8 cellular contexts compared by ENCODE assay signal in genomic region chr19:11142528-11143171, GRCh38. TPM values are rescaled to one million over a fixed set of nuclear protein-coding genes. Genes with fewer than 3 reads are reported as not detected.
DNase-seq lines count a peak whose midpoint lies in the region; ATAC-seq, FAIRE-seq and TF ChIP-seq lines count a peak whose summit lies in the region.

No MANE protein-coding gene starts in this region.

- H3K36me3 Mint-ChIP-seq in stimulated activated memory B cell treated with anti-CD40 and anti-IgM and Interleukin-4, amounts not matched to agents 10 μg/mL and 1 μg/mL and 100 μg/mL, for 72 hours: no peaks in the 10 kb centered on the region
- H3K36me3 Mint-ChIP-seq in CD4-positive, alpha-beta memory T cell: no peaks in the 10 kb centered on the region

- H3K4me3 Mint-ChIP-seq in stimulated activated memory B cell treated with anti-CD40 and anti-IgM and Interleukin-4, amounts not matched to agents 10 μg/mL and 1 μg/mL and 100 μg/mL, for 72 hours: no peak overlapping the region
- no peak overlapping the region for H3K4me3 Mint-ChIP-seq in CD4-positive, alpha-beta memory T cell

- peak overlapping the region; percentile 10; the same call in 1 of the 2 replicates for H3K4me3 ChIP-seq in AG09309 (ENCODE audit: control insufficient read depth, low read depth, low read length)
- peak overlapping the region; percentile 14 to 55 (median 28) for H3K4me3 ChIP-seq in breast epithelium
- no peak overlapping the region for H3K4me3 ChIP-seq in CD4-positive, alpha-beta memory T cell (ENCODE audit: low read length in 2 of 2)

- no peak overlapping the region for H3K27ac Mint-ChIP-seq in stimulated activated memory B cell treated with anti-CD40 and anti-IgM and Interleukin-4, amounts not matched to agents 10 μg/mL and 1 μg/mL and 100 μg/mL, for 72 hours
- H3K27ac Mint-ChIP-seq in CD4-positive, alpha-beta memory T cell: no peak overlapping the region

- peaks cover 45% of the 10 kb centered on the region for H3K27me3 Mint-ChIP-seq in stimulated activated memory B cell treated with anti-CD40 and anti-IgM and Interleukin-4, amounts not matched to agents 10 μg/mL and 1 μg/mL and 100 μg/mL, for 72 hours
- H3K27me3 Mint-ChIP-seq in CD4-positive, alpha-beta memory T cell: no peaks in the 10 kb centered on the region

- CTCF ChIA-PET in CD4-positive, alpha-beta memory T cell (lab: Charles Lee; ENCODE audit: partially characterized antibody): no interaction called here

- no peak for FAIRE-seq in GM19239 (lab: Jason Lieb, UNC)

- TF ChIP-seq POLR2A in breast epithelium (IDR thresholded peaks at IDR 0.05): no peak

- peak; percentile 73 for DNase-seq in AG09309 (ENCODE audit: low read depth)
- peak; percentile 81 to 95 for DNase-seq in breast epithelium (ENCODE audit: low spot score in 2 of 2)
- DNase-seq in iris pigment epithelial cell (ENCODE audit: low read depth): peak; percentile 93
- no peak for DNase-seq in CD4-positive, alpha-beta memory T cell
- DNase-seq in GM19239 (ENCODE audit: insufficient read length, low spot score): no peak
- DNase-seq in SIG-M5 treated with dmso at 0.1 percent for 504 hours (lab: John Stamatoyannopoulos, UW; ENCODE audit: unreplicated experiment): no peak

- H3K4me1 Mint-ChIP-seq in stimulated activated memory B cell treated with anti-CD40 and anti-IgM and Interleukin-4, amounts not matched to agents 10 μg/mL and 1 μg/mL and 100 μg/mL, for 72 hours: peaks cover 5% of the 10 kb centered on the region
- peaks cover 4 to 7% (median 6%) of the 10 kb centered on the region in 4 donors for H3K4me1 Mint-ChIP-seq in CD4-positive, alpha-beta memory T cell

- intact Hi-C loops in breast epithelium (cut with DNase I; ENCODE audit: low total_unique reads): no loop called here
- intact Hi-C loops in CD4-positive, alpha-beta memory T cell (cut with micrococcal nuclease): no loop called here

- no peaks in the 10 kb centered on the region for H3K27me3 ChIP-seq in breast epithelium
- no peaks in the 10 kb centered on the region for H3K27me3 ChIP-seq in CD4-positive, alpha-beta memory T cell (ENCODE audit: insufficient read depth, low read length)

- H3K9me3 ChIP-seq in KOPT-K1 (ENCODE audit: insufficient read depth, low read length, poor library complexity, severe bottlenecking): no peaks in the 10 kb centered on the region
- no peaks in the 10 kb centered on the region for H3K9me3 ChIP-seq in breast epithelium
- H3K9me3 ChIP-seq in CD4-positive, alpha-beta memory T cell (ENCODE audit: control insufficient read depth in 1 of 2, low read length in 2 of 2): no peaks in the 10 kb centered on the region

- peaks cover 2% of the 10 kb centered on the region for H3K9me3 Mint-ChIP-seq in stimulated activated memory B cell treated with anti-CD40 and anti-IgM and Interleukin-4, amounts not matched to agents 10 μg/mL and 1 μg/mL and 100 μg/mL, for 72 hours
- no peaks in the 10 kb centered on the region for H3K9me3 Mint-ChIP-seq in CD4-positive, alpha-beta memory T cell

- POLR2A ChIA-PET in CD4-positive, alpha-beta memory T cell (lab: Charles Lee; ENCODE audit: partially characterized antibody): interaction anchor here (1.1 kb wide), 1 partner anchor 14 kb away, joined by 5 read pairs; the partner anchor contains the start of gene SPC24

- H3K36me3 ChIP-seq in KOPT-K1 (ENCODE audit: insufficient read depth, low read length) (peaks cover 48% of the 10 kb centered on the region), breast epithelium (no peaks in the 10 kb centered on the region)
- H3K36me3 ChIP-seq in CD4-positive, alpha-beta memory T cell (ENCODE audit: insufficient read depth, low read length): no peaks in the 10 kb centered on the region

- H3K4me1 ChIP-seq in breast epithelium: peaks cover 25 to 41% of the 10 kb centered on the region in 2 donors
- H3K4me1 ChIP-seq in CD4-positive, alpha-beta memory T cell (ENCODE audit: insufficient read depth, low read length): peaks cover 15% of the 10 kb centered on the region

- H3K27ac ChIP-seq in KOPT-K1 (ENCODE audit: low read depth, low read length, poor library complexity, severe bottlenecking) (peak overlapping the region; percentile 34), breast epithelium (peak overlapping the region; percentile 98)
- H3K27ac ChIP-seq in CD4-positive, alpha-beta memory T cell (ENCODE audit: low read depth, low read length): no peak overlapping the region

- ATAC-seq in stimulated activated memory B cell treated with anti-CD40 and anti-IgM and Interleukin-4, amounts not matched to agents 10 μg/mL and 1 μg/mL and 100 μg/mL, for 72 hours: peak; percentile 10

- TF ChIP-seq CTCF in AG09309 (IDR thresholded peaks at IDR 0.05; ENCODE audit: control insufficient read depth, insufficient read depth, low read depth, low read length, missing control alignments) (no peak), breast epithelium (IDR thresholded peaks at IDR 0.05) (no peak)

RNA-seq across cellular contexts. Expression of gene SPC24, which starts 12.9 kb away (rescaled TPM):
- total RNA-seq in breast epithelium: 1 to 10 TPM in 2 of 3 donors, under 1 TPM in 1; 0.66 to 4.8 (median 2.3) TPM
- 1 to 10 TPM in 1 of 2 experiments, under 1 TPM in 1; 0.84 to 1.9 TPM for total RNA-seq in CD4-positive, alpha-beta memory T cell
- polyA plus RNA-seq in CD4-positive, alpha-beta memory T cell: under 1 TPM in 1 of 2 donors, not detected in 1; 0.32 TPM

RNA-seq across cellular contexts. Expression of gene LDLR, which starts 53.4 kb away (rescaled TPM):
- 10 to 100 TPM; 12.6 to 47.4 (median 45.6) TPM for total RNA-seq in breast epithelium
- 10 to 100 TPM; 25.8 to 27.0 TPM for total RNA-seq in CD4-positive, alpha-beta memory T cell
- polyA plus RNA-seq in CD4-positive, alpha-beta memory T cell: 1 to 10 TPM; 4.4 to 5.0 TPM

RNA-seq across cellular contexts. Expression of gene KANK2, which starts 54.7 kb away (rescaled TPM):
- 100 to 1,000 TPM; 142 to 477 (median 197) TPM for total RNA-seq in breast epithelium
- total RNA-seq in CD4-positive, alpha-beta memory T cell: under 1 TPM; 0.39 to 0.52 TPM
- under 1 TPM in 1 of 2 donors, not detected in 1; 0.17 TPM for polyA plus RNA-seq in CD4-positive, alpha-beta memory T cell

Comparison
In these comparisons a context has a peak if more than half of its experiments do, and no peak if none do; other contexts are left out.
1. DNase-seq: peak in AG09309 (single experiment), breast epithelium (2 of 2) and iris pigment epithelial cell (single experiment); none in CD4-positive, alpha-beta memory T cell (0 of 5), GM19239 (single experiment) and SIG-M5 treated with dmso at 0.1 percent for 504 hours (single experiment).
2. H3K4me3 ChIP-seq: peak in AG09309 (single experiment) and breast epithelium (3 of 3); none in CD4-positive, alpha-beta memory T cell (0 of 2).
3. RNA of gene KANK2, which starts 54.7 kb away (total RNA-seq): 142 to 477 TPM in breast epithelium; 0.39 to 0.52 TPM in CD4-positive, alpha-beta memory T cell; every median in the first group is over 10 times any median in the second.